9 cellular contexts compared by ENCODE assay signal in genomic region chr2:240921319-240922233, GRCh38. TPM values are rescaled to one million over a fixed set of nuclear protein-coding genes. Genes with fewer than 3 reads are reported as not detected.
DNase-seq lines count a peak whose midpoint lies in the region; ATAC-seq and TF ChIP-seq lines count a peak whose summit lies in the region.
"Had no signal": no experiment of that assay in that cellular context is flagged by ENCODE, and none has a peak within 500 bp of the region (broad histone marks: within the 10 kb centered on the region; RNA-seq: fewer than 3 reads in every experiment).

No MANE protein-coding gene starts in this region.

- in situ Hi-C loops in transverse colon (cut with MboI; ENCODE audit: low pct_ligation_motif_present in 1 of 4, low pct_unique_long_range_greater_than_20kb in 1 of 4, low sequenced_read_pairs in 3 of 4) = no loop called here

- peak; percentile 14 for DNase-seq in activated T-cell treated with anti-CD3 and anti-CD28 coated beads, Interleukin-2, amount 50 U/mL, for 1 hour
- DNase-seq in activated T-cell treated with anti-CD3 and anti-CD28 coated beads, Interleukin-2, amount 50 U/mL, for 72 hours = no peak
- DNase-seq in amniotic stem cell (lab: John Stamatoyannopoulos, UW) (peak; percentile 86), islet precursor cell (peak; percentile 35), transverse colon (peak; percentile 24), NCI-H345 treated with DMSO at 0.1 percent for 48 hours (lab: John Stamatoyannopoulos, UW; ENCODE audit: unreplicated experiment) (no peak), NCI-H1105 (lab: John Stamatoyannopoulos, UW) (no peak)
- DNase-seq in effector memory CD4-positive, alpha-beta T cell = no peak

- H3K9me3 Mint-ChIP-seq in activated T-cell treated with anti-CD3 and anti-CD28 coated beads, Interleukin-2, amount 50 U/mL, for 72 hours = no peaks in the 10 kb centered on the region
- H3K9me3 Mint-ChIP-seq: CD8-positive, alpha-beta T cell had no signal

- H3K4me1 ChIP-seq in transverse colon = peaks cover 0 to 6% (median 2%) of the 10 kb centered on the region in 4 donors
- H3K4me1 ChIP-seq in effector memory CD4-positive, alpha-beta T cell (ENCODE audit: control insufficient read depth, insufficient read depth, low read length, poor library complexity, severe bottlenecking) = no peaks in the 10 kb centered on the region

- no peaks in the 10 kb centered on the region for H3K36me3 Mint-ChIP-seq in activated T-cell treated with anti-CD3 and anti-CD28 coated beads, Interleukin-2, amount 50 U/mL, for 72 hours (ENCODE audit: insufficient read depth in 2 of 2)
- H3K36me3 Mint-ChIP-seq: CD8-positive, alpha-beta T cell had no signal

- no peak for TF ChIP-seq POLR2A in transverse colon (IDR thresholded peaks at IDR 0.05)

- no peak overlapping the region for H3K4me3 ChIP-seq in transverse colon
- H3K4me3 ChIP-seq in effector memory CD4-positive, alpha-beta T cell (ENCODE audit: insufficient read depth, low read depth, low read length, poor library complexity, severe bottlenecking) = no peak overlapping the region

- H3K4me3 Mint-ChIP-seq in activated T-cell treated with anti-CD3 and anti-CD28 coated beads, Interleukin-2, amount 50 U/mL, for 72 hours = no peak overlapping the region
- H3K4me3 Mint-ChIP-seq: CD8-positive, alpha-beta T cell had no signal

- TF ChIP-seq EP300 in transverse colon (IDR thresholded peaks at IDR 0.05; ENCODE audit: low read depth) = no peak

- TF ChIP-seq CTCF in transverse colon (IDR thresholded peaks at IDR 0.05) = no peak

- no peaks in the 10 kb centered on the region for H3K9me3 ChIP-seq in transverse colon
- no peaks in the 10 kb centered on the region for H3K9me3 ChIP-seq in effector memory CD4-positive, alpha-beta T cell (ENCODE audit: control insufficient read depth, low read length)

- H3K27ac Mint-ChIP-seq in activated T-cell treated with anti-CD3 and anti-CD28 coated beads, Interleukin-2, amount 50 U/mL, for 72 hours = no peak overlapping the region
- H3K27ac Mint-ChIP-seq: CD8-positive, alpha-beta T cell had no signal

- H3K27me3 Mint-ChIP-seq in activated T-cell treated with anti-CD3 and anti-CD28 coated beads, Interleukin-2, amount 50 U/mL, for 72 hours (ENCODE audit: low read depth) = peaks cover 6% of the 10 kb centered on the region

- WGBS in transverse colon (ENCODE audit: low coverage in 1 of 2), 2 donors = 68% methylated on average over 14 of the region's 14 CpGs; no CpG with 5 or more reads in 1 of the 2 donors

- peaks cover 3% of the 10 kb centered on the region for H3K27me3 ChIP-seq in transverse colon
- H3K27me3 ChIP-seq in effector memory CD4-positive, alpha-beta T cell (replicated peaks; ENCODE audit: control insufficient read depth, insufficient read depth, low read length, poor library complexity, severe bottlenecking) = no peaks in the 10 kb centered on the region

- no peaks in the 10 kb centered on the region for H3K4me1 Mint-ChIP-seq in activated T-cell treated with anti-CD3 and anti-CD28 coated beads, Interleukin-2, amount 50 U/mL, for 72 hours (ENCODE audit: low read depth)

- H3K36me3 ChIP-seq in transverse colon = no peaks in the 10 kb centered on the region
- H3K36me3 ChIP-seq in effector memory CD4-positive, alpha-beta T cell (ENCODE audit: control insufficient read depth, insufficient read depth, low read length) = no peaks in the 10 kb centered on the region

- peak overlapping the region in 2 of 4 donors; percentile 33 to 48 for H3K27ac ChIP-seq in transverse colon
- H3K27ac ChIP-seq in effector memory CD4-positive, alpha-beta T cell (ENCODE audit: insufficient read depth, low read length, poor library complexity, severe bottlenecking) = no peak overlapping the region

- intact Hi-C loops in transverse colon (cut with DNase I; ENCODE audit: low total_unique reads) = no loop called here

- no peak for ATAC-seq in activated T-cell treated with anti-CD3 and anti-CD28 coated beads, Interleukin-2, amount 50 U/mL, for 72 hours (replicated peaks in 1 of 2)
- ATAC-seq: CD8-positive, alpha-beta T cell had no signal

RNA-seq across cellular contexts. Expression of gene CROCC2, which starts 15.4 kb away (rescaled TPM):
- total RNA-seq in activated T-cell treated with anti-CD3 and anti-CD28 coated beads, Interleukin-2, amount 50 U/mL, for 72 hours = not detected
- total RNA-seq in transverse colon = not detected
- total RNA-seq: CD8-positive, alpha-beta T cell had no signal

RNA-seq across cellular contexts. Expression of gene MAB21L4, which starts 25.6 kb away (rescaled TPM):
- total RNA-seq in activated T-cell treated with anti-CD3 and anti-CD28 coated beads, Interleukin-2, amount 50 U/mL, for 72 hours = not detected
- 10 to 100 TPM in 1 of 4 donors, 1 to 10 TPM in 2, not detected in 1; 4.9 to 11.6 (median 9.8) TPM for total RNA-seq in transverse colon
- total RNA-seq: CD8-positive, alpha-beta T cell had no signal

RNA-seq across cellular contexts. Expression of gene AGXT, which starts 53.0 kb away (rescaled TPM):
- total RNA-seq in activated T-cell treated with anti-CD3 and anti-CD28 coated beads, Interleukin-2, amount 50 U/mL, for 72 hours = not detected
- 1 to 10 TPM in 1 of 4 donors, under 1 TPM in 2, not detected in 1; 0.32 to 2.2 (median 0.82) TPM for total RNA-seq in transverse colon
- total RNA-seq: CD8-positive, alpha-beta T cell had no signal

Comparison
In these comparisons a context has a peak if more than half of its experiments do, and no peak if none do; other contexts are left out.
1. DNase-seq: peak in activated T-cell treated with anti-CD3 and anti-CD28 coated beads, Interleukin-2, amount 50 U/mL, for 1 hour (single experiment), amniotic stem cell (single experiment), islet precursor cell (single experiment) and transverse colon (single experiment); none in activated T-cell treated with anti-CD3 and anti-CD28 coated beads, Interleukin-2, amount 50 U/mL, for 72 hours (0 of 2), NCI-H345 treated with DMSO at 0.1 percent for 48 hours (single experiment), effector memory CD4-positive, alpha-beta T cell (0 of 3) and NCI-H1105 (single experiment).